Comparison of ENCODE assay signal across 27 cellular contexts in genomic region chr14:35915185-35915584, GRCh38.
"Had no signal": no experiment of that assay in that cellular context is flagged by ENCODE, and none has a peak within 500 bp of the region (broad histone marks: within the 10 kb centered on the region; RNA-seq: fewer than 3 reads in every experiment).

No MANE protein-coding gene starts in this region.

- ATAC-seq: effector memory CD8-positive, alpha-beta T cell; esophagus mucosa; foreskin keratinocyte; gastrocnemius medialis; gastroesophageal sphincter; heart left ventricle; heart right ventricle had no signal

- H3K4me3 ChIP-seq: colonic mucosa, coronary artery, dorsolateral prefrontal cortex, esophagus muscularis mucosa, esophagus squamous epithelium, gastrocnemius medialis, gastroesophageal sphincter, heart left ventricle, heart right ventricle, hepatocyte had no signal

- H3K27me3 ChIP-seq: colonic mucosa, dorsolateral prefrontal cortex, esophagus muscularis mucosa, esophagus squamous epithelium, foreskin keratinocyte, gastrocnemius medialis, gastroesophageal sphincter, heart left ventricle, heart right ventricle, hepatocyte had no signal

- DNase-seq: colonic mucosa; cortex of kidney; dermis blood vessel endothelial cell; dorsolateral prefrontal cortex; effector CD4-positive, alpha-beta T cell; effector CD8-positive, alpha-beta T cell; effector memory CD4-positive, alpha-beta T cell; effector memory CD8-positive, alpha-beta T cell; endodermal cell; erythroblast; esophagus squamous epithelium; foreskin fibroblast; foreskin keratinocyte; foreskin melanocyte; gastrocnemius medialis; glutamatergic neuron; head of caudate nucleus; heart left ventricle; heart right ventricle had no signal

- H3K27ac ChIP-seq: colonic mucosa, coronary artery, epithelial cell of prostate, esophagus muscularis mucosa, esophagus squamous epithelium, foreskin keratinocyte, gastrocnemius medialis, gastroesophageal sphincter, heart left ventricle, heart right ventricle, hepatocyte had no signal

- H3K36me3 ChIP-seq: colonic mucosa, esophagus muscularis mucosa, esophagus squamous epithelium, gastrocnemius medialis, gastroesophageal sphincter, heart left ventricle, heart right ventricle had no signal

- FAIRE-seq: endometrium, endothelial cell of umbilical vein had no signal

- H3K4me1 ChIP-seq: colonic mucosa, esophagus muscularis mucosa, esophagus squamous epithelium, foreskin keratinocyte, gastrocnemius medialis, gastroesophageal sphincter, heart left ventricle, heart right ventricle had no signal

- H2AFZ ChIP-seq: hepatocyte had no signal

- H3K4me2 ChIP-seq: hepatocyte had no signal

- H3K79me2 ChIP-seq: hepatocyte had no signal

- H3K9me3 ChIP-seq: colonic mucosa, esophagus muscularis mucosa, esophagus squamous epithelium, gastrocnemius medialis, gastroesophageal sphincter, heart left ventricle had no signal
